In genomic region chr20:52422574-52423463, GRCh38 we compare ENCODE assay signal across 23 cellular contexts.
DNase-seq lines count a peak whose midpoint lies in the region; ATAC-seq and TF ChIP-seq lines count a peak whose summit lies in the region.
"Had no signal": no experiment of that assay in that cellular context is flagged by ENCODE, and none has a peak within 500 bp of the region (broad histone marks: within the 10 kb centered on the region; RNA-seq: fewer than 3 reads in every experiment).

No MANE protein-coding gene starts in this region.

- intact Hi-C loops in A673 (cut with micrococcal nuclease; ENCODE audit: unreplicated experiment): no loop called here

- no peaks in the 10 kb centered on the region for H3K4me1 ChIP-seq in A673 (ENCODE audit: insufficient read depth, low read length, poor library complexity, severe bottlenecking)
- H3K4me1 ChIP-seq: pancreas, sigmoid colon, uterus had no signal

- no TSS peak for BruUV-seq in A673 (replicated peaks; lab: Mats Ljungman, UMichigan)

- CTCF ChIA-PET in A673 (lab: Charles Lee): no interaction called here

- DNase-seq in A673 (ENCODE audit: low spot score) (peak; percentile 53), ELR (ENCODE audit: low read depth) (peak; percentile 20), SK-MEL-5 (ENCODE audit: low read depth, low spot score) (peak; percentile 30), foreskin melanocyte (peak; percentile 58), COLO668 (lab: John Stamatoyannopoulos, UW; ENCODE audit: unreplicated experiment) (no peak)
- no peak for DNase-seq in stimulated activated naive CD8-positive, alpha-beta T cell treated with anti-CD3 and anti-CD28 coated beads, Interleukin-15, amount 100 ng/mL, for 72 hours
- no peak for DNase-seq in stimulated activated CD4-positive, alpha-beta T cell treated with anti-CD3 and anti-CD28 coated beads, Interleukin-12 subunit alpha, Interleukin-12 subunit beta, amount 100 ng/mL, for 4 hours
- DNase-seq: activated naive CD4-positive, alpha-beta T cell treated with anti-CD3 and anti-CD28 coated beads, Interleukin-2, amount 50 U/mL, for 16 hours; activated T-cell treated with anti-CD3 and anti-CD28 coated beads, Interleukin-2, amount 50 U/mL, for 72 hours; C1 segment of cervical spinal cord; central memory CD4-positive, alpha-beta T cell; GF-D8; naive thymus-derived CD8-positive, alpha-beta T cell; NCI-H1436; NCI-H524 treated with DMSO at 0.1 percent for 48 hours; pancreas; sigmoid colon; T1000; uterus had no signal

- H3K27me3 Mint-ChIP-seq in stimulated activated naive CD8-positive, alpha-beta T cell treated with anti-CD3 and anti-CD28 coated beads, Interleukin-15, amount 100 ng/mL, for 72 hours: no peaks in the 10 kb centered on the region
- H3K27me3 Mint-ChIP-seq: naive thymus-derived CD8-positive, alpha-beta T cell had no signal

- no peaks in the 10 kb centered on the region for H3K4me1 Mint-ChIP-seq in stimulated activated naive CD8-positive, alpha-beta T cell treated with anti-CD3 and anti-CD28 coated beads, Interleukin-15, amount 100 ng/mL, for 72 hours
- H3K4me1 Mint-ChIP-seq: naive thymus-derived CD8-positive, alpha-beta T cell had no signal

- H3K9me3 ChIP-seq in A673 (ENCODE audit: low read depth, low read length, poor library complexity, severe bottlenecking): no peaks in the 10 kb centered on the region
- H3K9me3 ChIP-seq: pancreas, uterus had no signal

- in situ Hi-C loops in SK-MEL-5 (cut with HindIII; ENCODE audit: low pct_unique_long_range_greater_than_20kb, low sequenced_read_pairs): no loop called here

- no peak for TF ChIP-seq CTCF in A673 (conservative IDR thresholded peaks at IDR 0.05; ENCODE audit: low read depth, low read length)

- H3K4me3 Mint-ChIP-seq in stimulated activated naive CD8-positive, alpha-beta T cell treated with anti-CD3 and anti-CD28 coated beads, Interleukin-15, amount 100 ng/mL, for 72 hours: no peak overlapping the region
- H3K4me3 Mint-ChIP-seq: activated T-cell treated with anti-CD3 and anti-CD28 coated beads, Interleukin-2, amount 50 U/mL, for 72 hours; mesothelial cell of epicardium; naive thymus-derived CD8-positive, alpha-beta T cell had no signal

- POLR2A ChIA-PET in A673 (lab: Charles Lee; ENCODE audit: low non-redundant PET): no interaction called here

- peaks cover 5 to 34% of the 10 kb centered on the region in 2 donors for H3K9me3 Mint-ChIP-seq in stimulated activated naive CD8-positive, alpha-beta T cell treated with anti-CD3 and anti-CD28 coated beads, Interleukin-15, amount 100 ng/mL, for 72 hours

- no peak overlapping the region for H3K4me3 ChIP-seq in A673 (ENCODE audit: low read depth, low read length, poor library complexity, severe bottlenecking)
- H3K4me3 ChIP-seq: pancreas, sigmoid colon, uterus had no signal

- no peaks in the 10 kb centered on the region for H3K36me3 ChIP-seq in A673 (ENCODE audit: insufficient read depth, low read length, poor library complexity, severe bottlenecking)
- H3K36me3 ChIP-seq: pancreas, sigmoid colon, uterus had no signal

- no peaks in the 10 kb centered on the region for H3K27me3 ChIP-seq in A673 (replicated peaks; ENCODE audit: insufficient read depth, low read depth, low read length, poor library complexity)
- H3K27me3 ChIP-seq: pancreas, sigmoid colon, uterus had no signal

- no peak overlapping the region for H3K27ac ChIP-seq in A673 (ENCODE audit: low read depth, low read length, poor library complexity, severe bottlenecking)
- H3K27ac ChIP-seq: pancreas, sigmoid colon, uterus had no signal

- no peak for ATAC-seq in HG02571 (IDR thresholded peaks at IDR 0.05; ENCODE audit: unreplicated experiment)
- no peak for ATAC-seq in stimulated activated naive CD8-positive, alpha-beta T cell treated with anti-CD3 and anti-CD28 coated beads, Interleukin-15, amount 100 ng/mL, for 72 hours
- ATAC-seq: activated CD4-positive, CD25-positive, alpha-beta regulatory T cell treated with anti-CD3 and anti-CD28 coated beads, Interleukin-2, amount 50 U/mL, for 24 hours; activated T-cell treated with anti-CD3 and anti-CD28 coated beads, Interleukin-2, amount 50 U/mL, for 72 hours; left lobe of liver; naive thymus-derived CD8-positive, alpha-beta T cell; pancreas had no signal

- H3K27ac Mint-ChIP-seq in stimulated activated naive CD8-positive, alpha-beta T cell treated with anti-CD3 and anti-CD28 coated beads, Interleukin-15, amount 100 ng/mL, for 72 hours: peak overlapping the region in 1 of 2 donors; percentile 78
- H3K27ac Mint-ChIP-seq: mesothelial cell of epicardium had no signal

Comparison
In these comparisons a context has a peak if more than half of its experiments do, and no peak if none do; other contexts are left out.
1. DNase-seq: peak in A673 (single experiment), ELR (single experiment), SK-MEL-5 (single experiment) and foreskin melanocyte (single experiment); none in stimulated activated naive CD8-positive, alpha-beta T cell treated with anti-CD3 and anti-CD28 coated beads, Interleukin-15, amount 100 ng/mL, for 72 hours (0 of 2), stimulated activated CD4-positive, alpha-beta T cell treated with anti-CD3 and anti-CD28 coated beads, Interleukin-12 subunit alpha, Interleukin-12 subunit beta, amount 100 ng/mL, for 4 hours (single experiment) and COLO668 (single experiment).